ENCODE assay signal across 1 cellular context in genomic region chr3:141261472-141262171, GRCh38.
TF ChIP-seq lines count a peak whose summit lies in the region.

No MANE protein-coding gene starts in this region.

TF ChIP-seq in IMR-90, 13 proteins besides CTCF, POLR2A, EP300 and RAD21 (continued from another document):
- TF ChIP-seq SMC3 (IDR thresholded peaks at IDR 0.05; ENCODE audit: low read depth, low read length) (no peak), ELK1 (IDR thresholded peaks at IDR 0.05; ENCODE audit: borderline replicate concordance, low read depth, low read length) (no peak), RFX5 (IDR thresholded peaks at IDR 0.05; ENCODE audit: low read depth, low read length) (no peak), MAZ (IDR thresholded peaks at IDR 0.05; ENCODE audit: borderline replicate concordance, low read depth, low read length) (no peak), MXI1 (IDR thresholded peaks at IDR 0.05; ENCODE audit: borderline replicate concordance, low read depth, low read length) (no peak)
- TF ChIP-seq, protein P1, sequence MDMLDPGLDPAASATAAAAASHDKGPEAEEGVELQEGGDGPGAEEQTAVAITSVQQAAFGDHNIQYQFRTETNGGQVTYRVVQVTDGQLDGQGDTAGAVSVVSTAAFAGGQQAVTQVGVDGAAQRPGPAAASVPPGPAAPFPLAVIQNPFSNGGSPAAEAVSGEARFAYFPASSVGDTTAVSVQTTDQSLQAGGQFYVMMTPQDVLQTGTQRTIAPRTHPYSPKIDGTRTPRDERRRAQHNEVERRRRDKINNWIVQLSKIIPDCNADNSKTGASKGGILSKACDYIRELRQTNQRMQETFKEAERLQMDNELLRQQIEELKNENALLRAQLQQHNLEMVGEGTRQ (IDR thresholded peaks at IDR 0.05; ENCODE audit: low read depth, low read length): no peak
